ENCODE assay signal across 12 cellular contexts in the genomic region with DNA sequence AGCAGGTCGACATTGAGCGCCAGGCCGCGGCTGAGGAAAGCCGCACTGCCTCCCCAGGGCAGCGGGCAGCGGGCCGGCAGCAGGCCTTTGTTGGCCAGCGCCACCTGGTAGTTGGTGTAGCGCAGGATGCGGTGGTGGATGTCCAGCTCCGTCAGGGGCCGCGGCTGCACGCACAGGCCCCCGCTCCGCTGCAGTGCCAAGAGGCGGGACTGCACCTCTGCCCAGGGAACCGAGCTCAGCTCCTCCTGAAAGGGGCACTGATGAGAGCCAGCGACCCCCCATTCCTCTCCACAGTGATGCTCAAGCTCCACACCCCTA. TPM values are rescaled to one million over a fixed set of nuclear protein-coding genes. Genes with fewer than 3 reads are reported as not detected.
DNase-seq lines count a peak whose midpoint lies in the region; ATAC-seq and TF ChIP-seq lines count a peak whose summit lies in the region.
"Had no signal": no experiment of that assay in that cellular context is flagged by ENCODE, and none has a peak within 500 bp of the region (broad histone marks: within the 10 kb centered on the region; RNA-seq: fewer than 3 reads in every experiment).

No MANE protein-coding gene starts in this region.

- no peak for ATAC-seq in thoracic aorta (ENCODE audit: insufficient number of reproducible peaks, low FRiP score, low read depth)
- ATAC-seq in GM19035 (IDR thresholded peaks at IDR 0.05; ENCODE audit: unreplicated experiment): no peak
- ATAC-seq: GM12878 had no signal

- H3K4me1 Mint-ChIP-seq in activated naive CD4-positive, alpha-beta T cell treated with anti-CD3 and anti-CD28 coated beads for 36 hours (ENCODE audit: low read depth): peaks cover 41% of the 10 kb centered on the region

- dilution Hi-C loops in mammary epithelial cell (cut with HindIII; ENCODE audit: low sequenced_read_pairs): no loop called here

- no peaks in the 10 kb centered on the region for H3K9me3 Mint-ChIP-seq in activated naive CD4-positive, alpha-beta T cell treated with anti-CD3 and anti-CD28 coated beads for 36 hours

- no peak overlapping the region for H3K27ac Mint-ChIP-seq in activated naive CD4-positive, alpha-beta T cell treated with anti-CD3 and anti-CD28 coated beads for 36 hours

- peaks cover 4% of the 10 kb centered on the region for H3K27me3 ChIP-seq in mammary epithelial cell (ENCODE audit: insufficient read depth, low read length)
- H3K27me3 ChIP-seq in muscle layer of colon (ENCODE audit: control insufficient read depth in 1 of 2, insufficient read depth in 2 of 2, low read length in 2 of 2): peaks cover 15 to 58% of the 10 kb centered on the region in 2 donors
- H3K27me3 ChIP-seq in thoracic aorta (replicated peaks; ENCODE audit: insufficient read depth): no peaks in the 10 kb centered on the region

- DNase-seq in activated naive CD4-positive, alpha-beta T cell treated with anti-CD3 and anti-CD28 coated beads for 36 hours: no peak
- DNase-seq in activated naive CD4-positive, alpha-beta T cell treated with Interleukin-2 at 50 U/mL for 16 hours: no peak
- DNase-seq in mammary epithelial cell (no peak), thoracic aorta (ENCODE audit: low spot score) (no peak), NCI-H1092 (lab: John Stamatoyannopoulos, UW) (no peak), retina (no peak)
- DNase-seq: NCI-H1694 treated with DMSO at 0.1 percent for 48 hours, OCI-M1 had no signal

- peaks cover 17% of the 10 kb centered on the region for H3K4me1 ChIP-seq in mammary epithelial cell (ENCODE audit: insufficient read depth, low read length)
- peaks cover 13% of the 10 kb centered on the region for H3K4me1 ChIP-seq in muscle layer of colon (ENCODE audit: insufficient read depth, low read length)
- H3K4me1 ChIP-seq in thoracic aorta (ENCODE audit: control insufficient read depth in 1 of 2, low read depth in 2 of 2): peaks cover 2 to 18% of the 10 kb centered on the region in 2 donors

- H4K20me1 ChIP-seq in mammary epithelial cell (ENCODE audit: insufficient read depth, low read length): no peaks in the 10 kb centered on the region

- WGBS in mammary epithelial cell (ENCODE audit: low coverage, missing lambda C conversion rate): 15% methylated on average over 12 of the region's 20 CpGs

- H3K27me3 Mint-ChIP-seq in activated naive CD4-positive, alpha-beta T cell treated with anti-CD3 and anti-CD28 coated beads for 36 hours (ENCODE audit: low read depth): peaks cover 7% of the 10 kb centered on the region

- H3K79me2 ChIP-seq in mammary epithelial cell (ENCODE audit: insufficient read depth, low read length): no peaks in the 10 kb centered on the region

- intact Hi-C loops in activated naive CD4-positive, alpha-beta T cell treated with anti-CD3 and anti-CD28 coated beads for 36 hours (cut with micrococcal nuclease): loop anchor here (2.0 kb wide), 1 partner anchor 62 kb away; the partner anchor contains the start of gene FASTK
- intact Hi-C loops in mammary epithelial cell (cut with micrococcal nuclease): loop anchor here (2.0 kb wide), 1 partner anchor 56 kb away; no protein-coding TSS in a partner anchor

- H3K9me3 ChIP-seq in mammary epithelial cell (replicated peaks; ENCODE audit: insufficient read depth, low read length) (no peaks in the 10 kb centered on the region), muscle layer of colon (ENCODE audit: low read length) (no peaks in the 10 kb centered on the region), thoracic aorta (no peaks in the 10 kb centered on the region)

- H3K36me3 ChIP-seq in mammary epithelial cell (ENCODE audit: insufficient read depth, low read length): no peaks in the 10 kb centered on the region
- H3K36me3 ChIP-seq in muscle layer of colon (ENCODE audit: insufficient read depth, low read length): no peaks in the 10 kb centered on the region
- no peaks in the 10 kb centered on the region for H3K36me3 ChIP-seq in thoracic aorta

- TF ChIP-seq CTCF in mammary epithelial cell (conservative IDR thresholded peaks at IDR 0.05 in 1 of 2, IDR thresholded peaks at IDR 0.05 in 1 of 2; ENCODE audit: extremely low read depth in 1 of 2, insufficient read depth in 1 of 2, low read depth in 1 of 2, low read length in 2 of 2) (no peak), thoracic aorta (IDR thresholded peaks at IDR 0.05) (no peak)

- peak overlapping the region; percentile 77 for H3K4me2 ChIP-seq in mammary epithelial cell (ENCODE audit: insufficient read depth, low read depth, low read length)

- BruUV-seq in mammary epithelial cell (replicated peaks; lab: Mats Ljungman, UMichigan): no TSS peak

- CTCF ChIA-PET in activated naive CD4-positive, alpha-beta T cell treated with anti-CD3 and anti-CD28 coated beads for 36 hours (lab: Charles Lee): interaction anchor here (0.9 to 4.3 kb wide), 21 partner anchors 8 to 262 kb away, joined by 3 to 32 read pairs (median 5); partner anchors contain the start of gene ABCB8
- CTCF ChIA-PET in mammary epithelial cell (lab: Charles Lee; ENCODE audit: low non-redundant PET): no interaction called here

- in situ Hi-C loops in mammary epithelial cell (cut with MboI; ENCODE audit: low sequenced_read_pairs in 2 of 2): loop anchor here in 1 of 2 donors (5.0 kb wide), 1 partner anchor 93 kb away; no protein-coding TSS in a partner anchor

- H3K27ac ChIP-seq in mammary epithelial cell (ENCODE audit: insufficient read depth, low read depth, low read length): no peak overlapping the region
- H3K27ac ChIP-seq in muscle layer of colon (ENCODE audit: low read depth, low read length): no peak overlapping the region
- H3K27ac ChIP-seq in thoracic aorta: no peak overlapping the region

- H3K9ac ChIP-seq in mammary epithelial cell (ENCODE audit: insufficient read depth, low read length): no peak overlapping the region
- no peak overlapping the region for H3K9ac ChIP-seq in muscle layer of colon (ENCODE audit: low read length)

- no peaks in the 10 kb centered on the region for H3K36me3 Mint-ChIP-seq in activated naive CD4-positive, alpha-beta T cell treated with anti-CD3 and anti-CD28 coated beads for 36 hours (ENCODE audit: low read depth)

- H3K4me3 ChIP-seq in mammary epithelial cell (replicated peaks in 1 of 3; ENCODE audit: insufficient read depth in 1 of 3, low read depth in 2 of 3, low read length in 3 of 3) (no peak overlapping the region), muscle layer of colon (ENCODE audit: low read depth in 1 of 2, low read length in 2 of 2) (peak overlapping the region; percentile 27 to 38), thoracic aorta (peak overlapping the region; percentile 34)
- H3K4me3 ChIP-seq: GM12878 had no signal

- H2AFZ ChIP-seq in mammary epithelial cell (ENCODE audit: low read depth, low read length): peak overlapping the region; percentile 83

- H3K4me3 Mint-ChIP-seq in activated naive CD4-positive, alpha-beta T cell treated with anti-CD3 and anti-CD28 coated beads for 36 hours: peak overlapping the region; percentile 5

RNA-seq across cellular contexts. Expression of gene ATG9B, which starts 5.2 kb away (rescaled TPM):
- 1 to 10 TPM; 2.8 to 4.0 TPM for total RNA-seq in activated naive CD4-positive, alpha-beta T cell treated with anti-CD3 and anti-CD28 coated beads for 36 hours
- total RNA-seq in mammary epithelial cell (under 1 TPM; under 0.01 to 0.54 TPM), thoracic aorta (1 to 10 TPM in 1 of 2 donors, not detected in 1; 1.2 TPM)
- polyA plus RNA-seq in mammary epithelial cell: 0.14 TPM
- polyA minus RNA-seq in mammary epithelial cell: not detected

RNA-seq across cellular contexts. Expression of gene ABCB8, which starts 9.2 kb away (rescaled TPM):
- 10 to 100 TPM; 41.3 to 47.8 TPM for total RNA-seq in activated naive CD4-positive, alpha-beta T cell treated with anti-CD3 and anti-CD28 coated beads for 36 hours
- total RNA-seq in mammary epithelial cell (10 to 100 TPM; 29.8 to 57.2 TPM), thoracic aorta (10 to 100 TPM; 34.1 to 35.1 TPM)
- 31.7 TPM for polyA plus RNA-seq in mammary epithelial cell
- polyA minus RNA-seq in mammary epithelial cell: 39.2 TPM

RNA-seq across cellular contexts. Expression of gene NOS3, which starts 28.3 kb away (rescaled TPM):
- 1 to 10 TPM; 7.1 to 9.2 TPM for total RNA-seq in activated naive CD4-positive, alpha-beta T cell treated with anti-CD3 and anti-CD28 coated beads for 36 hours
- 1 to 10 TPM in 1 of 2 donors, not detected in 1; 4.7 TPM for total RNA-seq in mammary epithelial cell
- polyA plus RNA-seq in mammary epithelial cell: 0.23 TPM
- polyA minus RNA-seq in mammary epithelial cell: not detected
- total RNA-seq in thoracic aorta: 10 to 100 TPM in 1 of 2 donors, 1 to 10 TPM in 1; 8.4 to 18.6 TPM
- total RNA-seq: chondrocyte had no signal

RNA-seq across cellular contexts. Expression of gene ASIC3, which starts 29.2 kb away (rescaled TPM):
- total RNA-seq in activated naive CD4-positive, alpha-beta T cell treated with anti-CD3 and anti-CD28 coated beads for 36 hours: 1 to 10 TPM; 6.8 to 7.9 TPM
- total RNA-seq in mammary epithelial cell (1 to 10 TPM in 1 of 2 donors, under 1 TPM in 1; 0.33 to 1.8 TPM), thoracic aorta (1 to 10 TPM; 2.0 to 2.8 TPM)
- 0.34 TPM for polyA plus RNA-seq in mammary epithelial cell
- 4.1 TPM for polyA minus RNA-seq in mammary epithelial cell

RNA-seq across cellular contexts. Expression of gene CDK5, which starts 38.6 kb away (rescaled TPM):
- 10 to 100 TPM in 1 of 2 experiments, 1 to 10 TPM in 1; 10.0 to 10.1 TPM for total RNA-seq in activated naive CD4-positive, alpha-beta T cell treated with anti-CD3 and anti-CD28 coated beads for 36 hours
- 10 to 100 TPM; 12.3 to 18.1 TPM for total RNA-seq in mammary epithelial cell
- 26.1 TPM for polyA plus RNA-seq in mammary epithelial cell
- polyA minus RNA-seq in mammary epithelial cell: 31.3 TPM
- 1 to 10 TPM; 1.8 to 3.1 TPM for total RNA-seq in thoracic aorta

Comparison
In these comparisons a context has a peak if more than half of its experiments do, and no peak if none do; other contexts are left out.
1. H3K4me3 ChIP-seq: peak in muscle layer of colon (2 of 2) and thoracic aorta (single experiment); none in mammary epithelial cell (0 of 3).